8 cellular contexts compared by ENCODE assay signal in the genomic region with DNA sequence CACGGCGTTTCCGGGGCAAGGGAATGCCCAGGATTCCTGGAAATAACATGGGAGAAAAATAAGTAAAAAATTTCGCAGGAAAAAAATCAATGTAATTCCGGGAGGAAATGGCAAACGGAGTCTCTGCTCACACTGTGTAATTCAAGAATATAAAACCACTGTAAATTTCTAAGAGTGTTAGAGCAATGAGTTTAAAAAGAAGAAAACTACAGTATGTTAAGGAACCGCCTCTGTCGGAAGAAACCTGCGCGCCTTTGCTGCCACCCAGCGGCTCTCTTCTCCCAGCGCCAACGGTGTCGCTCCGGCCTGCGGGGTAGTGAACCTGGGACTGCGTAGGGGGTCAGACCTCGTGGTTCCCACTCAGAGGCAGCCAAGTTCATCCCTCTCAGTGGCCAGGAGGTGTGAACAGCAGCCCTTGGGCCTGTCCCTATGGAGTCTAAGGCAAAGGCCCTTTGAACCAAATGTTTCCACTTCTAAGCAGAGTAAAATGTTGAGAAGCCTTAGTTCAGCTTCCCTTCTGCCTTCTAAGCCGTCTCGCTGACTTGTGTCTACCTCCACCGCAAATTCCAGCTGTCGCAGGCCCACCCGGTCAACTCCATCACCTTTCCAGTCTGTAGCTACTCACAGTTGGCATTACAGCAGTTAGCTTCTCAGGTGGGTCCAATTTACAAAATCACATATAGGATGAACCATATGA. TPM values are rescaled to one million over a fixed set of nuclear protein-coding genes. Genes with fewer than 3 reads are reported as not detected.
DNase-seq lines count a peak whose midpoint lies in the region; ATAC-seq and TF ChIP-seq lines count a peak whose summit lies in the region.

No MANE protein-coding gene starts in this region.

- intact Hi-C loops in cardiac septum (cut with DNase I) (loop anchor here (1.0 kb wide), 1 partner anchor 74 kb away; no protein-coding TSS in a partner anchor), posterior cingulate gyrus (cut with DNase I) (loop anchor here (1.0 kb wide), 1 partner anchor 73 kb away; no protein-coding TSS in a partner anchor), upper lobe of right lung (cut with DNase I) (loop anchor here (5.0 kb wide), 1 partner anchor 73 kb away; no protein-coding TSS in a partner anchor)

- H3K27me3 Mint-ChIP-seq in activated naive CD8-positive, alpha-beta T cell treated with anti-CD3 and anti-CD28 coated beads, Interleukin-2, amount 50 U/mL, for 24 hours: no peaks in the 10 kb centered on the region

- no peaks in the 10 kb centered on the region for H3K27me3 ChIP-seq in upper lobe of right lung

- no peaks in the 10 kb centered on the region for H3K36me3 ChIP-seq in upper lobe of right lung

- peaks cover 4% of the 10 kb centered on the region for H3K4me1 ChIP-seq in upper lobe of right lung

- peak overlapping the region; percentile 94 for H3K27ac ChIP-seq in upper lobe of right lung

- peak overlapping the region; percentile 75 for H3K4me3 ChIP-seq in GM12875 (ENCODE audit: low read depth, low read length)
- H3K4me3 ChIP-seq in upper lobe of right lung: peak overlapping the region; percentile 80

- H3K9me3 Mint-ChIP-seq in activated naive CD8-positive, alpha-beta T cell treated with anti-CD3 and anti-CD28 coated beads, Interleukin-2, amount 50 U/mL, for 24 hours: no peaks in the 10 kb centered on the region

- DNase-seq in NCI-H1092 treated with DMSO at 0.1 percent for 48 hours (lab: John Stamatoyannopoulos, UW) (peak; percentile 62), SW 1271 (lab: John Stamatoyannopoulos, UW) (peak; percentile 59 to 81), cardiac septum (ENCODE audit: low spot score) (peak; percentile 94), posterior cingulate gyrus (peak; percentile 70 to 97 (median 83)), upper lobe of right lung (peak; percentile 93)
- peak; percentile 88 for DNase-seq in activated naive CD8-positive, alpha-beta T cell treated with anti-CD3 and anti-CD28 coated beads, Interleukin-2, amount 50 U/mL, for 24 hours

- no peaks in the 10 kb centered on the region for H3K9me3 ChIP-seq in upper lobe of right lung

- peak overlapping the region; percentile 96 for H3K27ac Mint-ChIP-seq in activated naive CD8-positive, alpha-beta T cell treated with anti-CD3 and anti-CD28 coated beads, Interleukin-2, amount 50 U/mL, for 24 hours

- peaks cover 37% of the 10 kb centered on the region for H3K4me1 Mint-ChIP-seq in activated naive CD8-positive, alpha-beta T cell treated with anti-CD3 and anti-CD28 coated beads, Interleukin-2, amount 50 U/mL, for 24 hours

- H3K36me3 Mint-ChIP-seq in activated naive CD8-positive, alpha-beta T cell treated with anti-CD3 and anti-CD28 coated beads, Interleukin-2, amount 50 U/mL, for 24 hours (ENCODE audit: low read depth): peaks cover 32% of the 10 kb centered on the region

- peak; percentile 81 for TF ChIP-seq CTCF in GM12875 (IDR thresholded peaks at IDR 0.05; ENCODE audit: borderline replicate concordance, insufficient read depth, low read depth, low read length)
- TF ChIP-seq CTCF in upper lobe of right lung (IDR thresholded peaks at IDR 0.05): peak; percentile 94

- ATAC-seq in HG02759 (IDR thresholded peaks at IDR 0.05; ENCODE audit: unreplicated experiment) (peak; percentile 79), upper lobe of right lung (peak; percentile 90)
- ATAC-seq in activated naive CD8-positive, alpha-beta T cell treated with anti-CD3 and anti-CD28 coated beads, Interleukin-2, amount 50 U/mL, for 24 hours: peak; percentile 87

- H3K4me3 Mint-ChIP-seq in activated naive CD8-positive, alpha-beta T cell treated with anti-CD3 and anti-CD28 coated beads, Interleukin-2, amount 50 U/mL, for 24 hours: peak overlapping the region; percentile 96

RNA-seq across cellular contexts. Expression of gene RAB27A, which starts 0.9 kb away (rescaled TPM):
- 7.1 TPM for total RNA-seq in cardiac septum
- 72.5 TPM for total RNA-seq in upper lobe of right lung

RNA-seq across cellular contexts. Expression of gene PIGBOS1, which starts 28.4 kb away (rescaled TPM):
- 7.4 TPM for total RNA-seq in cardiac septum
- total RNA-seq in upper lobe of right lung: 12.4 TPM

RNA-seq across cellular contexts. Expression of gene PIGB, which starts 28.5 kb away (rescaled TPM):
- total RNA-seq in cardiac septum (4.7 TPM), upper lobe of right lung (8.6 TPM)

Comparison
In these comparisons a context has a peak if more than half of its experiments do, and no peak if none do; other contexts are left out.
1. Peak in every context shown above with its lines: DNase-seq, ATAC-seq, H3K4me3 ChIP-seq and H3K27ac ChIP-seq.